20 cellular contexts compared by ENCODE assay signal in the genomic region with DNA sequence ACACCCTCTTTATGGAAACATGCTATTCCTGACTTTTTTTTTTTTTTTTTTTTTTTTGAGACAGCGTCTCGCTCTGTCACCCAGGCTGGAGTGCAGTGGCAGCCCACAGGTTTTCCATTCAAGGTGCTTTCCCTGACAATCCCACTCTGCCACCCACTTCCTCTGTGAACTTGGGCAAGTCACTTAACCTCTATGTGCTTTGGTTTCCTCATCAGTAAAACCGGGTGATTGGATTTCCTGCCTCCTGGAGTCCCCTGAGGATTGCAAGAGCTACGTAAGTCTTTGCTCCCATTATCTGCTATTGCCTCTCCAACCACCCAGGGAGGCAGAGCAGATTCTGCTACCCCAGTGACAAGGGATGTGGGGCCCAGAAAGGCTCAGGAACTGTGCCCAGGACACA. TPM values are rescaled to one million over a fixed set of nuclear protein-coding genes. Genes with fewer than 3 reads are reported as not detected.
DNase-seq lines count a peak whose midpoint lies in the region; ATAC-seq, FAIRE-seq and TF ChIP-seq lines count a peak whose summit lies in the region.
"Had no signal": no experiment of that assay in that cellular context is flagged by ENCODE, and none has a peak within 500 bp of the region (broad histone marks: within the 10 kb centered on the region; RNA-seq: fewer than 3 reads in every experiment).

No MANE protein-coding gene starts in this region.

- no peak overlapping the region for H3K4me3 Mint-ChIP-seq in activated CD4-positive, alpha-beta T cell treated with anti-CD3 and anti-CD28 coated beads, Interleukin-2, amount 10 ng/mL, durations not matched to agents 7 days and 5 days
- no peak overlapping the region for H3K4me3 Mint-ChIP-seq in stimulated activated effector memory CD8-positive, alpha-beta T cell treated with anti-CD3 and anti-CD28 coated beads, Interleukin-12 subunit alpha, Interleukin-12 subunit beta, amount 100 ng/mL, for 72 hours
- no peak overlapping the region for H3K4me3 Mint-ChIP-seq in T-helper 2 cell treated with Interferon-gamma antibody and Interleukin-4, amounts not matched to agents 5 μg/mL and 100 μg/mL, for 36 hours
- H3K4me3 Mint-ChIP-seq: CD14-positive monocyte had no signal

- H4K20me1 ChIP-seq in GM12878 (ENCODE audit: control insufficient read depth, insufficient read depth) (no peaks in the 10 kb centered on the region), osteoblast (ENCODE audit: insufficient read depth, low read length) (no peaks in the 10 kb centered on the region)

- FAIRE-seq in GM12891 (lab: Jason Lieb, UNC) (peak; percentile 54), GM12878 (lab: Jason Lieb, UNC) (no peak)

- H3K36me3 ChIP-seq in GM12878 (ENCODE audit: control insufficient read depth in 2 of 2, insufficient read depth in 2 of 2, low read length in 1 of 2) (no peaks in the 10 kb centered on the region), osteoblast (ENCODE audit: insufficient read depth, low read length) (no peaks in the 10 kb centered on the region)
- H3K36me3 ChIP-seq: MG63 had no signal

- in situ Hi-C loops in GM12878 (cut with MboI), result no loop called here

- H3K36me3 Mint-ChIP-seq in activated CD4-positive, alpha-beta T cell treated with anti-CD3 and anti-CD28 coated beads, Interleukin-2, amount 10 ng/mL, durations not matched to agents 7 days and 5 days (ENCODE audit: low read depth), result no peaks in the 10 kb centered on the region
- no peaks in the 10 kb centered on the region for H3K36me3 Mint-ChIP-seq in stimulated activated effector memory CD8-positive, alpha-beta T cell treated with anti-CD3 and anti-CD28 coated beads, Interleukin-12 subunit alpha, Interleukin-12 subunit beta, amount 100 ng/mL, for 72 hours
- H3K36me3 Mint-ChIP-seq in T-helper 2 cell treated with Interferon-gamma antibody and Interleukin-4, amounts not matched to agents 5 μg/mL and 100 μg/mL, for 36 hours (ENCODE audit: low read depth), result no peaks in the 10 kb centered on the region
- H3K36me3 Mint-ChIP-seq: CD14-positive monocyte had no signal

- peak; percentile 3; the same call in 2 of the 3 replicates for ATAC-seq in GM12878
- peak; percentile 16 for ATAC-seq in stimulated activated effector memory CD8-positive, alpha-beta T cell treated with anti-CD3 and anti-CD28 coated beads, Interleukin-12 subunit alpha, Interleukin-12 subunit beta, amount 100 ng/mL, for 72 hours
- ATAC-seq: HCT116, PC-3 had no signal

- no peak overlapping the region for H3K9ac ChIP-seq in GM12878 (ENCODE audit: control insufficient read depth, insufficient read depth, low read length)
- H3K9ac ChIP-seq: KMS-11 had no signal

- no peak overlapping the region for H3K4me3 ChIP-seq in GM12878
- H3K4me3 ChIP-seq in osteoblast (ENCODE audit: insufficient read depth, low read length), result no peak overlapping the region
- H3K4me3 ChIP-seq: MG63 had no signal

- RAD21 ChIA-PET in GM12878 (lab: Charles Lee; ENCODE audit: unreplicated experiment), result no interaction called here

- CTCF ChIA-PET in activated CD4-positive, alpha-beta T cell treated with anti-CD3 and anti-CD28 coated beads, Interleukin-2, amount 10 ng/mL, durations not matched to agents 7 days and 5 days (lab: Charles Lee), result interaction anchor here (1.1 kb wide), 1 partner anchor 9 kb away, joined by 4 read pairs; no protein-coding TSS in a partner anchor
- CTCF ChIA-PET in GM12878 (lab: Yijun Ruan, JAX), result no interaction called here

- TF ChIP-seq CTCF in GM12878 (IDR thresholded peaks at IDR 0.05 in 2 of 3, conservative IDR thresholded peaks at IDR 0.05 in 1 of 3; ENCODE audit: control insufficient read depth in 2 of 3, extremely low read depth in 1 of 3, insufficient read depth in 1 of 3, low read depth in 3 of 3, low read length in 3 of 3) (no peak), osteoblast (IDR thresholded peaks at IDR 0.05; ENCODE audit: extremely low read depth, low read depth, low read length) (no peak)

- SMC1A ChIA-PET in GM12878 (lab: Charles Lee; ENCODE audit: uncharacterized antibody, unreplicated experiment), result interaction anchor here (1.9 kb wide), 1 partner anchor 12 kb away, joined by 6 read pairs; no protein-coding TSS in a partner anchor

- H3K4me1 ChIP-seq in GM12878 (ENCODE audit: control insufficient read depth, insufficient read depth, low read length) (peaks cover 10% of the 10 kb centered on the region; the same call in 1 of the 2 replicates), osteoblast (ENCODE audit: insufficient read depth, low read length) (no peaks in the 10 kb centered on the region)

- H3K4me2 ChIP-seq in GM12878 (ENCODE audit: control insufficient read depth, insufficient read depth), result no peak overlapping the region
- H3K4me2 ChIP-seq in osteoblast (ENCODE audit: insufficient read depth, low read length), result no peak overlapping the region
- H3K4me2 ChIP-seq: KMS-11 had no signal

- H3K27ac ChIP-seq in GM12878 (ENCODE audit: control insufficient read depth, insufficient read depth) (no peak overlapping the region), osteoblast (ENCODE audit: low read depth, low read length) (no peak overlapping the region)
- H3K27ac ChIP-seq: KMS-11 had no signal

- WGBS in GM12878 (ENCODE audit: insufficient coverage, insufficient replicate concordance, low lambda C conversion rate, missing lambda C conversion rate), result 0% methylated on average over 2 of the region's 4 CpGs

- H3K4me1 Mint-ChIP-seq in activated CD4-positive, alpha-beta T cell treated with anti-CD3 and anti-CD28 coated beads, Interleukin-2, amount 10 ng/mL, durations not matched to agents 7 days and 5 days, result peaks cover 8% of the 10 kb centered on the region
- H3K4me1 Mint-ChIP-seq in stimulated activated effector memory CD8-positive, alpha-beta T cell treated with anti-CD3 and anti-CD28 coated beads, Interleukin-12 subunit alpha, Interleukin-12 subunit beta, amount 100 ng/mL, for 72 hours, result peaks cover 25% of the 10 kb centered on the region
- H3K4me1 Mint-ChIP-seq in T-helper 2 cell treated with Interferon-gamma antibody and Interleukin-4, amounts not matched to agents 5 μg/mL and 100 μg/mL, for 36 hours (ENCODE audit: low read depth), result no peaks in the 10 kb centered on the region
- H3K4me1 Mint-ChIP-seq: CD14-positive monocyte had no signal

- H3K27me3 ChIP-seq in GM12878 (replicated peaks in 1 of 2; ENCODE audit: control insufficient read depth in 2 of 2, insufficient read depth in 2 of 2, low read length in 1 of 2) (no peaks in the 10 kb centered on the region; a peak in 1 of 4 replicates), osteoblast (ENCODE audit: insufficient read depth, low read length) (peaks cover 18% of the 10 kb centered on the region)
- H3K27me3 ChIP-seq: MG63 had no signal

- no peak for TF ChIP-seq POLR2A in GM12891 (IDR thresholded peaks at IDR 0.05; ENCODE audit: low read depth, low read length)
- no peak for TF ChIP-seq POLR2A in GM12878 (IDR thresholded peaks at IDR 0.05; ENCODE audit: low read depth, low read length)

- POLR2A ChIA-PET in activated CD4-positive, alpha-beta T cell treated with anti-CD3 and anti-CD28 coated beads, Interleukin-2, amount 10 ng/mL, durations not matched to agents 7 days and 5 days (lab: Charles Lee), result no interaction called here
- POLR2A ChIA-PET in GM12878 (lab: Charles Lee), result interaction anchor here (0.6 kb wide), 1 partner anchor 365 kb away, joined by 3 read pairs; no protein-coding TSS in a partner anchor

- no peaks in the 10 kb centered on the region for H3K9me3 Mint-ChIP-seq in activated CD4-positive, alpha-beta T cell treated with anti-CD3 and anti-CD28 coated beads, Interleukin-2, amount 10 ng/mL, durations not matched to agents 7 days and 5 days
- H3K9me3 Mint-ChIP-seq in stimulated activated effector memory CD8-positive, alpha-beta T cell treated with anti-CD3 and anti-CD28 coated beads, Interleukin-12 subunit alpha, Interleukin-12 subunit beta, amount 100 ng/mL, for 72 hours, result no peaks in the 10 kb centered on the region
- no peaks in the 10 kb centered on the region for H3K9me3 Mint-ChIP-seq in T-helper 2 cell treated with Interferon-gamma antibody and Interleukin-4, amounts not matched to agents 5 μg/mL and 100 μg/mL, for 36 hours

- intact Hi-C loops in GM12878 (cut with micrococcal nuclease; ENCODE audit: unreplicated experiment), result no loop called here

- no peaks in the 10 kb centered on the region for H3K27me3 Mint-ChIP-seq in activated CD4-positive, alpha-beta T cell treated with anti-CD3 and anti-CD28 coated beads, Interleukin-2, amount 10 ng/mL, durations not matched to agents 7 days and 5 days
- H3K27me3 Mint-ChIP-seq in T-helper 2 cell treated with Interferon-gamma antibody and Interleukin-4, amounts not matched to agents 5 μg/mL and 100 μg/mL, for 36 hours (ENCODE audit: low read depth), result peaks cover 5% of the 10 kb centered on the region

- no peak for TF ChIP-seq EP300 in GM12878 (IDR thresholded peaks at IDR 0.05; ENCODE audit: borderline replicate concordance in 1 of 2, control insufficient read depth in 1 of 2, low read depth in 2 of 2, low read length in 2 of 2)

- BruUV-seq in GM12878 (replicated peaks; lab: Mats Ljungman, UMichigan), result no TSS peak

- peak; percentile 12 to 13 for DNase-seq in activated CD4-positive, alpha-beta T cell treated with anti-CD3 and anti-CD28 coated beads, Interleukin-2, amount 50 U/mL, for 48 hours
- DNase-seq in activated CD4-positive, alpha-beta T cell treated with anti-CD3 and anti-CD28 coated beads, Interleukin-2, amount 10 ng/mL, durations not matched to agents 7 days and 5 days, result no peak
- DNase-seq in GM12891 (ENCODE audit: insufficient read length, low spot score), result no peak
- peak; percentile 24 for DNase-seq in GM12878 (ENCODE audit: low read depth, low spot score)
- DNase-seq in stimulated activated effector memory CD8-positive, alpha-beta T cell treated with anti-CD3 and anti-CD28 coated beads, Interleukin-12 subunit alpha, Interleukin-12 subunit beta, amount 100 ng/mL, for 72 hours (ENCODE audit: low spot score in 2 of 2), result no peak
- no peak for DNase-seq in activated CD8-positive, alpha-beta memory T cell treated with anti-CD3 and anti-CD28 coated beads, Interleukin-2, amount 50 U/mL, for 48 hours
- DNase-seq in T-helper 2 cell treated with Interferon-gamma antibody and Interleukin-4, amounts not matched to agents 5 μg/mL and 100 μg/mL, for 36 hours (ENCODE audit: low spot score), result no peak
- DNase-seq in osteoblast (ENCODE audit: insufficient read length, low spot score, missing footprints), result no peak
- DNase-seq: 8988T, COR-L47, DMS153, EL, MG63, NCI-H1105, NCI-H1694 treated with DMSO at 0.1 percent for 48 hours, NCI-H748 treated with DMSO at 0.1 percent for 48 hours, PC-3 had no signal

- H3K79me2 ChIP-seq in GM12878 (ENCODE audit: control insufficient read depth, insufficient read depth, low read length), result no peaks in the 10 kb centered on the region
- H3K79me2 ChIP-seq in osteoblast (ENCODE audit: insufficient read depth, low read length), result no peaks in the 10 kb centered on the region

- no peak overlapping the region for H3K27ac Mint-ChIP-seq in activated CD4-positive, alpha-beta T cell treated with anti-CD3 and anti-CD28 coated beads, Interleukin-2, amount 10 ng/mL, durations not matched to agents 7 days and 5 days
- H3K27ac Mint-ChIP-seq in stimulated activated effector memory CD8-positive, alpha-beta T cell treated with anti-CD3 and anti-CD28 coated beads, Interleukin-12 subunit alpha, Interleukin-12 subunit beta, amount 100 ng/mL, for 72 hours, result no peak overlapping the region
- H3K27ac Mint-ChIP-seq in T-helper 2 cell treated with Interferon-gamma antibody and Interleukin-4, amounts not matched to agents 5 μg/mL and 100 μg/mL, for 36 hours, result no peak overlapping the region
- H3K27ac Mint-ChIP-seq: CD14-positive monocyte had no signal

- H2AFZ ChIP-seq in GM12878 (ENCODE audit: control insufficient read depth, low read depth, low read length) (no peak overlapping the region), osteoblast (ENCODE audit: low read length) (no peak overlapping the region)

- H3K9me3 ChIP-seq in GM12878 (replicated peaks; ENCODE audit: control insufficient read depth, insufficient read depth, low read length) (no peaks in the 10 kb centered on the region; the same call in 2 of the 3 replicates), osteoblast (ENCODE audit: low read depth, low read length) (no peaks in the 10 kb centered on the region)
- H3K9me3 ChIP-seq: MG63 had no signal

- no peak for TF ChIP-seq RAD21 in GM12878 (IDR thresholded peaks at IDR 0.05; ENCODE audit: insufficient read depth, low read depth, low read length)

RNA-seq across cellular contexts. Expression of a gene that starts 54.1 kb away (rescaled TPM):
- total RNA-seq in activated CD4-positive, alpha-beta T cell treated with anti-CD3 and anti-CD28 coated beads, Interleukin-2, amount 10 ng/mL, durations not matched to agents 7 days and 5 days, result under 1 TPM; 0.20 to 0.23 TPM
- 0.90 TPM for polyA plus RNA-seq in GM12891 (2012; ENCODE audit: low read depth, missing spikeins)
- 6.5 and 9.5 TPM in 2 replicates for total RNA-seq in GM12878 (2013; cell fraction: nucleolus; rRNA removed)
- total RNA-seq in GM12878 (2014; rRNA removed) (0.34 and 0.38 TPM in 2 replicates), GM12878 (2014; rRNA removed; fragmentation: Illumina TruSeq; extraction: Trizol) (0.22 and 0.23 TPM in 2 replicates), GM12878 (2021) (0.74 and 0.90 TPM in 2 replicates), osteoblast (2.7 and 3.6 TPM in 2 replicates)
- 0.20 TPM for polyA plus RNA-seq in GM12878 (2011; ENCODE audit: low read depth)
- polyA plus RNA-seq in GM12878 (2011; rRNA removed) (1.3 and 1.7 TPM in 2 replicates), GM12878 (2014; fragmentation: Illumina TruSeq; extraction: Trizol) (0.32 and 0.37 TPM in 2 replicates), GM12878 (2014; fragmentation: Nextera tagmentation; extraction: Ambion mirVana) (under 1 TPM in 1 of 2 experiments, not detected in 1; 0.05 TPM), GM12878 (2014; rRNA removed) (0.66 and 0.78 TPM in 2 replicates), GM12878 (2016; fragmentation: Nextera tagmentation; extraction: Ambion mirVana) (under 1 TPM in 1 of 2 experiments, not detected in 1; 0.08 TPM)
- polyA plus RNA-seq in GM12878 (2011; cell fraction: cytosol; rRNA removed), result 2.4 and 2.5 TPM in 2 replicates
- 14.0 and 14.2 TPM in 2 replicates for polyA plus RNA-seq in GM12878 (2011; cell fraction: nucleus; rRNA removed)
- polyA plus RNA-seq in GM12878 (2012), result 0.51 and 0.73 TPM in 2 replicates
- 5.9 and 8.8 TPM in 2 replicates for polyA minus RNA-seq in GM12878 (2011; rRNA and poly(A)+ RNA removed)
- polyA minus RNA-seq in GM12878 (2011; cell fraction: cytosol; rRNA and poly(A)+ RNA removed), result 2.8 and 3.7 TPM in 2 replicates
- 9.6 and 16.9 TPM in 2 replicates for polyA minus RNA-seq in GM12878 (2011; cell fraction: nucleus; rRNA and poly(A)+ RNA removed)
- polyA plus RNA-seq: CD14-positive monocyte had no signal

Comparison
In these comparisons a context has a peak if more than half of its experiments do, and no peak if none do; other contexts are left out.
1. DNase-seq: peak in activated CD4-positive, alpha-beta T cell treated with anti-CD3 and anti-CD28 coated beads, Interleukin-2, amount 50 U/mL, for 48 hours (2 of 2) and GM12878 (single experiment); none in activated CD4-positive, alpha-beta T cell treated with anti-CD3 and anti-CD28 coated beads, Interleukin-2, amount 10 ng/mL, durations not matched to agents 7 days and 5 days (single experiment), GM12891 (single experiment), stimulated activated effector memory CD8-positive, alpha-beta T cell treated with anti-CD3 and anti-CD28 coated beads, Interleukin-12 subunit alpha, Interleukin-12 subunit beta, amount 100 ng/mL, for 72 hours (0 of 2), activated CD8-positive, alpha-beta memory T cell treated with anti-CD3 and anti-CD28 coated beads, Interleukin-2, amount 50 U/mL, for 48 hours (single experiment), T-helper 2 cell treated with Interferon-gamma antibody and Interleukin-4, amounts not matched to agents 5 μg/mL and 100 μg/mL, for 36 hours (single experiment) and osteoblast (single experiment).